ENCODE assay signal across 24 cellular contexts in the genomic region with DNA sequence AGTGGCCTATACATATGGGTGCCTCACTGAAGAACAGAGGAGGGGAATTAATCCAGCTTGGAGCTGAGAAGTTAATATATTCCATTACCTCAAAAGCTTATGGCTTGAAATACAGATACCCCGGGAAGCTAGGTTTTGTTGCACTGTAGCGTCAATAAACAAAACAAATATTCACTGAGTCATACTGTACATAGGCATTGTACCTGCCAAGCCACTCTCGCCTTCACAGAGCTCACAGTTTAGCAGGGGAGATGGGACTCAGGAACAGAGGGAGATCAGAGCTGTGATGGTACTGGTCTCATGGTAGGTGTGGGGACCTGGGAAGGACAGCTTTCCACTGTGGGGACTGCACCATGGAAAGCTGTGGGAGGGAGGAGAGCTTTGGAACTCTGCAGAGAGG.
"Had no signal": no experiment of that assay in that cellular context is flagged by ENCODE, and none has a peak within 500 bp of the region (broad histone marks: within the 10 kb centered on the region; RNA-seq: fewer than 3 reads in every experiment).

No MANE protein-coding gene starts in this region.

- DNase-seq: activated CD4-positive, alpha-beta memory T cell treated with anti-CD3 and anti-CD28 coated beads for 36 hours; activated CD4-positive, alpha-beta T cell treated with anti-CD3 and anti-CD28 coated beads, Interleukin-2, amount 10 ng/mL, durations not matched to agents 24 days and 14 days; activated CD4-positive, CD25-positive, alpha-beta regulatory T cell treated with anti-CD3 and anti-CD28 coated beads, Interleukin-2, amount 50 U/mL, for 72 hours; activated CD8-positive, alpha-beta memory T cell treated with anti-CD3 and anti-CD28 coated beads, Interleukin-2, amount 50 U/mL, for 4 hours; activated effector memory CD4-positive, alpha-beta T cell treated with anti-CD3 and anti-CD28 coated beads, Interleukin-2, amount 50 U/mL, for 16 hours; activated naive CD4-positive, alpha-beta T cell treated with anti-CD3 and anti-CD28 coated beads for 36 hours; activated naive CD8-positive, alpha-beta T cell treated with anti-CD3 and anti-CD28 coated beads for 36 hours; activated T-cell treated with anti-CD3 and anti-CD28 coated beads, Interleukin-2, amount 50 U/mL, for 1 hour; adrenal gland; aorta; body of pancreas; colonic mucosa; effector memory CD4-positive, alpha-beta T cell; islet precursor cell; left ventricle myocardium inferior; mammary epithelial cell; naive B cell; nephron progenitor cell; spleen; stimulated activated naive CD4-positive, alpha-beta T cell had no signal

- ATAC-seq: body of pancreas had no signal

- H3K27ac ChIP-seq: adrenal gland, body of pancreas, colonic mucosa, left ventricle myocardium inferior, parathyroid adenoma, right atrium auricular region, spleen, suprapubic skin, tibial nerve had no signal
